In the genomic region with DNA sequence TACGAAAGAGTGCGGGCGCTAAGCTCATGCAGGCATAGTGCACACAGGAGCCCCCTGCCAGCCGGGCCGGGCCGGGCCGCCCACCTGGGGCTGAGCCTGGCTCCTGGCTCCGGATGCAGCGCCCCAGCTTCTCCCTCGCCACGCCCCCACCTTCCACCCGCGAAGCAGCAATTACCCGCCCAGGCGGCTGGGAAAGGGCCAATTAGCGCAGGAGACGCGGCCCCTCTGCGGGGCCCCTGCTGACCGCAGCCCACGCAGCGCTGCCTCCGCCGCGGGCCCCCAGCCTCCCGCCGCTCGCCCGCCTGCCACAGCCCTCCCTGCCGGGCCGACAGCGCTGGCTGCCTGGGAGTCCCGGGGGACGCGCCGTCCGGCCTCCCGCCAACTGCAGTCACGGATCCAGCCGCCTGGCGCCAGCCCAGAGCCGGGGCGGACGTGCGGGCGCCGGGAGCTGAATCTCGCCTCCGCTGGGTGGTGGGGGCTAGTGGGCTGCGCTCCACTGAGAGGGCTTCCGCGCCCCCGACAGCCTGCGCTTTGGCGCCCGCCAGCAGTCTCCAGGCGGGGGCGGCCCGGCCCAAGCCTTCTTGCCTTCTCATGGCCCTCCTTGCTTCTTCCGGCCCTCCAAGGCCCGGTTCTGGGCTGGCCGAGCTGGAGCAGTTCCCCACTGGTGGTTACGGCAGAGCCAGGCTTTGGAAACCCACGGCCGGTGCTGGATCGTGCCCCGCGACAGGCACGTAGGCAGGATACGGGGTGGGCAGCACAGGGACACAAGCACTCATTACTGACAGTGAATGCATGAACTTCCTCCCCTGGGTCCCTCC, we compare ENCODE assay signal across 8 cellular contexts. TPM values are rescaled to one million over a fixed set of nuclear protein-coding genes. Genes with fewer than 3 reads are reported as not detected.
A peak's percentile ranks its signal among the peaks of the same experiment; 100 is the strongest.
DNase-seq lines count a peak whose midpoint lies in the region; ATAC-seq and TF ChIP-seq lines count a peak whose summit lies in the region.

No MANE protein-coding gene starts in this region.

- ATAC-seq in GM23338 = peak; percentile 67
- peak; percentile 69 to 77 for ATAC-seq in natural killer cell treated with Interleukin-12 subunit alpha and Interleukin-12 subunit beta and Interleukin-15 and Interleukin-18, amount 100 ng/mL, for 72 hours
- ATAC-seq in stimulated activated naive CD8-positive, alpha-beta T cell treated with anti-CD3 and anti-CD28 coated beads, Interleukin-15, Interleukin-2, amounts not matched to agents 100 U/mL and 50 U/mL, for 24 hours = peak; percentile 55

- DNase-seq in CD1c-positive myeloid dendritic cell (ENCODE audit: extremely low spot score) (peak; percentile 51), GM23338 (ENCODE audit: low spot score) (peak; percentile 78), NOMO-1 treated with dmso at 0.1 percent for 144 hours (lab: John Stamatoyannopoulos, UW; ENCODE audit: unreplicated experiment) (peak; percentile 36), fibroblast of pulmonary artery (ENCODE audit: low read depth) (peak; percentile 79), GM19240 (ENCODE audit: insufficient read length, low spot score) (no peak)
- DNase-seq in activated T-helper 1 cell treated with anti-CD3 and anti-CD28 coated beads, Interleukin-2, amount 50 U/mL, for 16 hours (ENCODE audit: low read depth in 1 of 2, low spot score in 1 of 2) = peak; percentile 34 to 65
- DNase-seq in natural killer cell treated with Interleukin-12 subunit alpha and Interleukin-12 subunit beta and Interleukin-15 and Interleukin-18, amount 100 ng/mL, for 72 hours (ENCODE audit: low spot score) = peak; percentile 80
- DNase-seq in stimulated activated naive CD8-positive, alpha-beta T cell treated with anti-CD3 and anti-CD28 coated beads, Interleukin-15, Interleukin-2, amounts not matched to agents 100 U/mL and 50 U/mL, for 24 hours = peak; percentile 85

- no peaks in the 10 kb centered on the region for H3F3A ChIP-seq in GM23338 (replicated peaks; ENCODE audit: low read depth)

- peaks cover 4% of the 10 kb centered on the region; the same call in 1 of the 2 replicates for H3K4me1 ChIP-seq in GM23338 (ENCODE audit: insufficient read depth)

- peak overlapping the region; percentile 95 for H2AFZ ChIP-seq in GM23338

- H3K79me2 ChIP-seq in GM23338 (replicated peaks; ENCODE audit: insufficient read depth) = no peaks in the 10 kb centered on the region

- H3K27me3 Mint-ChIP-seq in GM23338 (ENCODE audit: insufficient read depth, low read depth, poor library complexity) = peaks cover 48% of the 10 kb centered on the region
- H3K27me3 Mint-ChIP-seq in natural killer cell treated with Interleukin-12 subunit alpha and Interleukin-12 subunit beta and Interleukin-15 and Interleukin-18, amount 100 ng/mL, for 72 hours = peaks cover 6 to 7% of the 10 kb centered on the region in 2 donors

- no peaks in the 10 kb centered on the region for H3K36me3 Mint-ChIP-seq in GM23338 (ENCODE audit: low read depth)
- H3K36me3 Mint-ChIP-seq in natural killer cell treated with Interleukin-12 subunit alpha and Interleukin-12 subunit beta and Interleukin-15 and Interleukin-18, amount 100 ng/mL, for 72 hours = no peaks in the 10 kb centered on the region

- H3K4me3 ChIP-seq in GM23338 (peak overlapping the region; percentile 64), fibroblast of pulmonary artery (replicated peaks; ENCODE audit: low read depth, low read length) (peak overlapping the region; percentile 43)

- H3K9me3 Mint-ChIP-seq in GM23338 = no peaks in the 10 kb centered on the region
- H3K9me3 Mint-ChIP-seq in natural killer cell treated with Interleukin-12 subunit alpha and Interleukin-12 subunit beta and Interleukin-15 and Interleukin-18, amount 100 ng/mL, for 72 hours = no peaks in the 10 kb centered on the region

- no peak overlapping the region for H3K27ac Mint-ChIP-seq in GM23338
- peak overlapping the region in 1 of 2 donors; percentile 7 for H3K27ac Mint-ChIP-seq in natural killer cell treated with Interleukin-12 subunit alpha and Interleukin-12 subunit beta and Interleukin-15 and Interleukin-18, amount 100 ng/mL, for 72 hours

- no peaks in the 10 kb centered on the region for H3K36me3 ChIP-seq in GM23338 (ENCODE audit: insufficient read depth)

- H3K27me3 ChIP-seq in GM23338 (ENCODE audit: insufficient read depth) = peaks cover 57% of the 10 kb centered on the region

- peak overlapping the region; percentile 71 for H3K4me3 Mint-ChIP-seq in GM23338
- peak overlapping the region; percentile 62 for H3K4me3 Mint-ChIP-seq in natural killer cell treated with Interleukin-12 subunit alpha and Interleukin-12 subunit beta and Interleukin-15 and Interleukin-18, amount 100 ng/mL, for 72 hours

- TF ChIP-seq CTCF in GM23338 (conservative IDR thresholded peaks at IDR 0.05; ENCODE audit: low read depth in 2 of 2) (peak in 1 of 2 experiments; percentile 16; a peak in 1 of 4 replicates), fibroblast of pulmonary artery (IDR thresholded peaks at IDR 0.05; ENCODE audit: low read length, missing control alignments) (no peak)

- peak overlapping the region; percentile 88 for H3K4me2 ChIP-seq in GM23338

- H4K20me1 ChIP-seq in GM23338 (replicated peaks; ENCODE audit: insufficient read depth) = no peaks in the 10 kb centered on the region

- H3K4me1 Mint-ChIP-seq in GM23338 = no peaks in the 10 kb centered on the region; the same call in 2 of the 3 replicates
- peaks cover 0 to 2% of the 10 kb centered on the region in 2 donors for H3K4me1 Mint-ChIP-seq in natural killer cell treated with Interleukin-12 subunit alpha and Interleukin-12 subunit beta and Interleukin-15 and Interleukin-18, amount 100 ng/mL, for 72 hours (ENCODE audit: low read depth in 2 of 2)

- no peak overlapping the region for H3K27ac ChIP-seq in GM23338 (ENCODE audit: low read depth)

- no peaks in the 10 kb centered on the region for H3K9me2 ChIP-seq in GM23338 (ENCODE audit: insufficient read depth)

TF ChIP-seq in GM23338, 12 proteins besides CTCF, POLR2A, EP300 and RAD21:
- TF ChIP-seq JUNB (IDR thresholded peaks at IDR 0.05; ENCODE audit: unreplicated experiment) = no peak
- peak; percentile 45 for TF ChIP-seq EZH2 (IDR thresholded peaks at IDR 0.05; ENCODE audit: low read depth, unreplicated experiment)
TF ChIP-seq in GM23338: peak in this region for 1.

RNA-seq across cellular contexts. Expression of a gene that starts 14.9 kb away (rescaled TPM):
- 26.9 and 27.8 TPM in 2 replicates for total RNA-seq in GM23338 (2014; rRNA removed; shearing (Covaris generic))
- polyA plus RNA-seq in GM23338 (2016; fragmentation: Nextera tagmentation; extraction: Ambion mirVana) = 26.1 and 31.0 TPM in 2 replicates
- 100 to 1,000 TPM; 128 to 161 TPM for total RNA-seq in natural killer cell treated with Interleukin-12 subunit alpha and Interleukin-12 subunit beta and Interleukin-15 and Interleukin-18, amount 100 ng/mL, for 72 hours

RNA-seq across cellular contexts. Expression of a gene that starts 25.6 kb away (rescaled TPM):
- total RNA-seq in GM23338 (2014; rRNA removed; shearing (Covaris generic)) = 0.10 and 0.39 TPM in 2 replicates
- polyA plus RNA-seq in GM23338 (2016; fragmentation: Nextera tagmentation; extraction: Ambion mirVana) = 0.16 and 0.42 TPM in 2 replicates
- 1 to 10 TPM; 6.5 to 8.2 TPM for total RNA-seq in natural killer cell treated with Interleukin-12 subunit alpha and Interleukin-12 subunit beta and Interleukin-15 and Interleukin-18, amount 100 ng/mL, for 72 hours

RNA-seq across cellular contexts. Expression of a gene that starts 53.0 kb away (rescaled TPM):
- 0.66 and 1.0 TPM in 2 replicates for total RNA-seq in GM23338 (2014; rRNA removed; shearing (Covaris generic))
- polyA plus RNA-seq in GM23338 (2016; fragmentation: Nextera tagmentation; extraction: Ambion mirVana) = 0.55 and 0.92 TPM in 2 replicates
- total RNA-seq in natural killer cell treated with Interleukin-12 subunit alpha and Interleukin-12 subunit beta and Interleukin-15 and Interleukin-18, amount 100 ng/mL, for 72 hours = 1 to 10 TPM in 1 of 2 donors, not detected in 1; 1.6 TPM
